37 cellular contexts compared by ENCODE assay signal in the genomic region with DNA sequence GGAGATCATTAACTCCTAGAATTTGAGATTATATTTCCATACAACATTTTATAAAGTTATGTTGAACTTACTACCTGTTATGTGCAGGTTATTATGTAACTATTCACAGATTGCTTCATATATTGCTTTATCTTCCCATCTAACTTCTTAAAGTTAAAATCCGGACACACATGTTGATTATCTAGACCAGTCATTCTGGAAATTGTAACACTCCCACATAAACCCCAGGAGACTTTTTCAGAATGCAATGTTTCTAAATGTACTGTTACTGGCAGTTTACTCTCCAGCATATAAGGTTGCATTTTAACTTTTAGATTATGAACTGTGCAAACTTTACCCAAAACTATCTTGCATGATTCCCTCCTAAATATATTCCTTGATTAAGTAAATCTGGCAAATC.
"Had no signal": no experiment of that assay in that cellular context is flagged by ENCODE, and none has a peak within 500 bp of the region (broad histone marks: within the 10 kb centered on the region; RNA-seq: fewer than 3 reads in every experiment).

No MANE protein-coding gene starts in this region.

- ATAC-seq: activated CD4-positive, CD25-positive, alpha-beta regulatory T cell treated with anti-CD3 and anti-CD28 coated beads, Interleukin-2, amount 50 U/mL, for 24 hours; foreskin keratinocyte; heart left ventricle; left colon; stimulated activated memory B cell treated with anti-CD40 and anti-IgM and Interleukin-4, amounts not matched to agents 10 μg/mL and 1 μg/mL and 100 μg/mL, for 72 hours; stimulated activated naive CD8-positive, alpha-beta T cell treated with anti-CD3 and anti-CD28 coated beads, Interleukin-15, amount 100 ng/mL, for 72 hours had no signal

- H3K36me3 ChIP-seq: neutrophil, prostate gland, uterus, WERI-Rb-1 had no signal

- H3K9me3 Mint-ChIP-seq: activated CD4-positive, alpha-beta memory T cell treated with anti-CD3 and anti-CD28 coated beads for 36 hours; activated CD4-positive, alpha-beta T cell treated with anti-CD3 and anti-CD28 coated beads, Interleukin-2, amount 10 ng/mL, durations not matched to agents 24 days and 14 days; activated naive CD4-positive, alpha-beta T cell treated with anti-CD3 and anti-CD28 coated beads, Interleukin-2, amount 10 ng/mL, durations not matched to agents 7 days and 5 days; activated naive CD8-positive, alpha-beta T cell treated with anti-CD3 and anti-CD28 coated beads, Interleukin-2, amount 10 ng/mL, durations not matched to agents 7 days and 5 days; activated T-cell treated with anti-CD3 and anti-CD28 coated beads, Interleukin-2, amount 50 U/mL, for 24 hours; dendritic cell treated with granulocyte-macrophage colony-stimulating factor and Interleukin-4, amounts not matched to agents 40 ng/mL and 50 ng/mL, for 4 days; immature natural killer cell; mesothelial cell of epicardium; naive B cell; nephron progenitor cell; stimulated activated memory B cell treated with anti-CD40 and anti-IgM and Interleukin-4, amounts not matched to agents 10 μg/mL and 1 μg/mL and 100 μg/mL, for 72 hours; stimulated activated naive CD8-positive, alpha-beta T cell treated with anti-CD3 and anti-CD28 coated beads, Interleukin-15, amount 100 ng/mL, for 72 hours; type B pancreatic cell had no signal

- H3K4me3 ChIP-seq: esophagus muscularis mucosa, heart left ventricle, prostate gland, sigmoid colon, smooth muscle cell, uterus had no signal

- H3K4me3 Mint-ChIP-seq: activated CD4-positive, alpha-beta memory T cell treated with anti-CD3 and anti-CD28 coated beads for 36 hours; activated CD4-positive, alpha-beta T cell treated with anti-CD3 and anti-CD28 coated beads, Interleukin-2, amount 10 ng/mL, durations not matched to agents 24 days and 14 days; activated naive CD4-positive, alpha-beta T cell treated with anti-CD3 and anti-CD28 coated beads, Interleukin-2, amount 10 ng/mL, durations not matched to agents 7 days and 5 days; activated naive CD8-positive, alpha-beta T cell treated with anti-CD3 and anti-CD28 coated beads, Interleukin-2, amount 10 ng/mL, durations not matched to agents 7 days and 5 days; activated T-cell treated with anti-CD3 and anti-CD28 coated beads, Interleukin-2, amount 50 U/mL, for 24 hours; dendritic cell treated with granulocyte-macrophage colony-stimulating factor and Interleukin-4, amounts not matched to agents 40 ng/mL and 50 ng/mL, for 4 days; immature natural killer cell; mesothelial cell of epicardium; naive B cell; nephron progenitor cell; stimulated activated memory B cell treated with anti-CD40 and anti-IgM and Interleukin-4, amounts not matched to agents 10 μg/mL and 1 μg/mL and 100 μg/mL, for 72 hours; stimulated activated naive CD8-positive, alpha-beta T cell treated with anti-CD3 and anti-CD28 coated beads, Interleukin-15, amount 100 ng/mL, for 72 hours; type B pancreatic cell had no signal

- DNase-seq: activated CD4-positive, alpha-beta memory T cell treated with anti-CD3 and anti-CD28 coated beads for 36 hours; activated CD4-positive, alpha-beta T cell treated with anti-CD3 and anti-CD28 coated beads, Interleukin-2, amount 10 ng/mL, durations not matched to agents 24 days and 14 days; activated CD8-positive, alpha-beta memory T cell treated with anti-CD3 and anti-CD28 coated beads, Interleukin-2, amount 50 U/mL, for 48 hours; activated gamma-delta T cell; activated naive CD4-positive, alpha-beta T cell treated with anti-CD3 and anti-CD28 coated beads, Interleukin-2, amount 10 ng/mL, durations not matched to agents 7 days and 5 days; activated naive CD8-positive, alpha-beta T cell treated with anti-CD3 and anti-CD28 coated beads, Interleukin-2, amount 10 ng/mL, durations not matched to agents 7 days and 5 days; activated T-cell treated with anti-CD3 and anti-CD28 coated beads, Interleukin-2, amount 50 U/mL, for 24 hours; amygdala; caudate nucleus; foreskin keratinocyte; heart left ventricle; hypothalamus; immature natural killer cell; kidney; left colon; mammary epithelial cell; naive B cell; nephron progenitor cell; retina; sigmoid colon; stimulated activated CD4-positive, alpha-beta T cell treated with anti-CD3 and anti-CD28 coated beads, Interleukin-1b, Interleukin-23, amount 100 ng/mL, for 48 hours; stimulated activated CD4-positive, alpha-beta T cell treated with anti-CD3 and anti-CD28 coated beads, Interleukin-4, amount 100 ng/mL, for 4 hours; stimulated activated CD8-positive, alpha-beta memory T cell treated with anti-CD3 and anti-CD28 coated beads, Interleukin-4, amount 100 ng/mL, for 48 hours; stimulated activated naive CD8-positive, alpha-beta T cell treated with anti-CD3 and anti-CD28 coated beads, Interleukin-15, amount 100 ng/mL, for 72 hours; substantia nigra; T1000; uterus; WERI-Rb-1 had no signal

- H3K27me3 Mint-ChIP-seq: activated CD4-positive, alpha-beta memory T cell treated with anti-CD3 and anti-CD28 coated beads for 36 hours; activated CD4-positive, alpha-beta T cell treated with anti-CD3 and anti-CD28 coated beads, Interleukin-2, amount 10 ng/mL, durations not matched to agents 24 days and 14 days; activated naive CD4-positive, alpha-beta T cell treated with anti-CD3 and anti-CD28 coated beads, Interleukin-2, amount 10 ng/mL, durations not matched to agents 7 days and 5 days; activated naive CD8-positive, alpha-beta T cell treated with anti-CD3 and anti-CD28 coated beads, Interleukin-2, amount 10 ng/mL, durations not matched to agents 7 days and 5 days; activated T-cell treated with anti-CD3 and anti-CD28 coated beads, Interleukin-2, amount 50 U/mL, for 24 hours; dendritic cell treated with granulocyte-macrophage colony-stimulating factor and Interleukin-4, amounts not matched to agents 40 ng/mL and 50 ng/mL, for 4 days; naive B cell; stimulated activated memory B cell treated with anti-CD40 and anti-IgM and Interleukin-4, amounts not matched to agents 10 μg/mL and 1 μg/mL and 100 μg/mL, for 72 hours; stimulated activated naive CD8-positive, alpha-beta T cell treated with anti-CD3 and anti-CD28 coated beads, Interleukin-15, amount 100 ng/mL, for 72 hours; type B pancreatic cell had no signal

- H3K36me3 Mint-ChIP-seq: activated CD4-positive, alpha-beta memory T cell treated with anti-CD3 and anti-CD28 coated beads for 36 hours; activated naive CD4-positive, alpha-beta T cell treated with anti-CD3 and anti-CD28 coated beads, Interleukin-2, amount 10 ng/mL, durations not matched to agents 7 days and 5 days; activated naive CD8-positive, alpha-beta T cell treated with anti-CD3 and anti-CD28 coated beads, Interleukin-2, amount 10 ng/mL, durations not matched to agents 7 days and 5 days; naive B cell; stimulated activated memory B cell treated with anti-CD40 and anti-IgM and Interleukin-4, amounts not matched to agents 10 μg/mL and 1 μg/mL and 100 μg/mL, for 72 hours had no signal

- H3K4me1 ChIP-seq: esophagus muscularis mucosa, foreskin keratinocyte, heart left ventricle, sigmoid colon, uterus had no signal

- H3K27ac ChIP-seq: esophagus muscularis mucosa, foreskin keratinocyte, heart left ventricle, neutrophil, prostate gland, sigmoid colon, uterus, WERI-Rb-1 had no signal

- H3K4me1 Mint-ChIP-seq: activated CD4-positive, alpha-beta T cell treated with anti-CD3 and anti-CD28 coated beads, Interleukin-2, amount 10 ng/mL, durations not matched to agents 24 days and 14 days; activated naive CD4-positive, alpha-beta T cell treated with anti-CD3 and anti-CD28 coated beads, Interleukin-2, amount 10 ng/mL, durations not matched to agents 7 days and 5 days; activated naive CD8-positive, alpha-beta T cell treated with anti-CD3 and anti-CD28 coated beads, Interleukin-2, amount 10 ng/mL, durations not matched to agents 7 days and 5 days; immature natural killer cell; naive B cell; stimulated activated memory B cell treated with anti-CD40 and anti-IgM and Interleukin-4, amounts not matched to agents 10 μg/mL and 1 μg/mL and 100 μg/mL, for 72 hours had no signal

- H3K9me3 ChIP-seq: esophagus muscularis mucosa, heart left ventricle, neutrophil, prostate gland, sigmoid colon, uterus had no signal

- H3K27me3 ChIP-seq: esophagus muscularis mucosa, foreskin keratinocyte, heart left ventricle, neutrophil, sigmoid colon, uterus had no signal

- H3K27ac Mint-ChIP-seq: activated CD4-positive, alpha-beta memory T cell treated with anti-CD3 and anti-CD28 coated beads for 36 hours; activated CD4-positive, alpha-beta T cell treated with anti-CD3 and anti-CD28 coated beads, Interleukin-2, amount 10 ng/mL, durations not matched to agents 24 days and 14 days; activated naive CD4-positive, alpha-beta T cell treated with anti-CD3 and anti-CD28 coated beads, Interleukin-2, amount 10 ng/mL, durations not matched to agents 7 days and 5 days; activated naive CD8-positive, alpha-beta T cell treated with anti-CD3 and anti-CD28 coated beads, Interleukin-2, amount 10 ng/mL, durations not matched to agents 7 days and 5 days; activated T-cell treated with anti-CD3 and anti-CD28 coated beads, Interleukin-2, amount 50 U/mL, for 24 hours; dendritic cell treated with granulocyte-macrophage colony-stimulating factor and Interleukin-4, amounts not matched to agents 40 ng/mL and 50 ng/mL, for 4 days; immature natural killer cell; mesothelial cell of epicardium; naive B cell; nephron progenitor cell; stimulated activated memory B cell treated with anti-CD40 and anti-IgM and Interleukin-4, amounts not matched to agents 10 μg/mL and 1 μg/mL and 100 μg/mL, for 72 hours; stimulated activated naive CD8-positive, alpha-beta T cell treated with anti-CD3 and anti-CD28 coated beads, Interleukin-15, amount 100 ng/mL, for 72 hours; type B pancreatic cell had no signal

- H3K4me2 ChIP-seq: smooth muscle cell had no signal
